8 cellular contexts compared by ENCODE assay signal in the genomic region with DNA sequence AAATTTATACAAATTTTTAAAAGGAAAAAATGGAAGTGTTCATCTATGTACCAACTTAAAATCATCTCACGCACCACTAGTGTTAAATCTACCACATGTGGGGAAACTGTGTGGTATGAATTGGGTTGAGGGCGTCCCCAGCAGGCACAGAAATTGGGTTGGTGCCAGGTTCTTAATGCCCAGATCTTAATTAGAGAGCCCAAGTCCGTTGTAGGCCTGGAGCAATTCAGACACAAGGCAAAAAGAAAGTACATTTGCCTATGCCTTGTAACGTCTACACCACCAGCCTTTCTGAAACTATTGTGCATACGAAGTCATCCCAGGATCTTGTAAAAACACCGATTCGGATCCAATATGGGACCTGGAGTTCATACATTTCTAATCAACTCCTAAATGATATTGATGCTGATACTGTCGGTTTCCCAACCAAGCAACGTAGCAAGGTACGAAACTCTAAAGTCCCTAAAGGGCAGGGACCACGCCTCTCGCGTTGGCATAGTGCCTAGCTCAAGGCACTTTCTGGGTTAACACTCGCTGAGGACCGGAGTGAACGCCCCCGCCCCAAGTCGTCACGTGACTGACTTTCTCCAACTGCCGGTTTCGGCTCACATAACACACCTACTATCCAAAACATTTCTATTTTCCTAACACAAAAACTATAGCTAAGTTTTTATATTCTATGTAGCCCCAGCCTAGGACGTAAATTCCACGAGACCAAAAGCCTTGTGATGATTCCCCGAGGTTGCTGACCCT. TPM values are rescaled to one million over a fixed set of nuclear protein-coding genes. Genes with fewer than 3 reads are reported as not detected.
A peak's percentile ranks its signal among the peaks of the same experiment; 100 is the strongest.
DNase-seq lines count a peak whose midpoint lies in the region; ATAC-seq and TF ChIP-seq lines count a peak whose summit lies in the region.

No MANE protein-coding gene starts in this region.

- POLR2A ChIA-PET in A673 (lab: Charles Lee; ENCODE audit: low non-redundant PET) = no interaction called here

- peaks cover 12% of the 10 kb centered on the region for H3K4me1 ChIP-seq in A673 (ENCODE audit: insufficient read depth, low read length, poor library complexity, severe bottlenecking)
- H3K4me1 ChIP-seq in duodenal mucosa (ENCODE audit: control insufficient read depth in 1 of 2, insufficient read depth in 2 of 2, low read length in 2 of 2) = peaks cover 32 to 47% of the 10 kb centered on the region in 2 donors

- peaks cover 11% of the 10 kb centered on the region for H3K36me3 ChIP-seq in A673 (ENCODE audit: insufficient read depth, low read length, poor library complexity, severe bottlenecking)
- peaks cover under 1 to 13% of the 10 kb centered on the region in 2 donors for H3K36me3 ChIP-seq in duodenal mucosa (ENCODE audit: control insufficient read depth in 1 of 2, insufficient read depth in 2 of 2, low read length in 2 of 2)

- TSS peak; percentile 75 for BruUV-seq in A673 (replicated peaks; lab: Mats Ljungman, UMichigan)

- H3K27ac ChIP-seq in A673 (ENCODE audit: low read depth, low read length, poor library complexity, severe bottlenecking) (peak overlapping the region; percentile 98), duodenal mucosa (ENCODE audit: low read depth, low read length) (peak overlapping the region; percentile 88)

- H3K9me3 ChIP-seq in A673 (ENCODE audit: low read depth, low read length, poor library complexity, severe bottlenecking) (no peaks in the 10 kb centered on the region), duodenal mucosa (ENCODE audit: control insufficient read depth in 1 of 2, low read length in 2 of 2) (no peaks in the 10 kb centered on the region)

- H3K27me3 ChIP-seq in A673 (replicated peaks; ENCODE audit: insufficient read depth, low read depth, low read length, poor library complexity) (no peaks in the 10 kb centered on the region), duodenal mucosa (ENCODE audit: control insufficient read depth in 1 of 2, insufficient read depth in 2 of 2, low read length in 2 of 2) (no peaks in the 10 kb centered on the region)

- peak overlapping the region; percentile 97 to 100 for H3K9ac ChIP-seq in duodenal mucosa (ENCODE audit: low read depth in 1 of 2, low read length in 2 of 2)

- no peak for TF ChIP-seq CTCF in A673 (conservative IDR thresholded peaks at IDR 0.05; ENCODE audit: low read depth, low read length)

- H3K4me3 ChIP-seq in A673 (ENCODE audit: low read depth, low read length, poor library complexity, severe bottlenecking) (peak overlapping the region; percentile 74), duodenal mucosa (ENCODE audit: low read depth in 1 of 2, low read length in 2 of 2) (peak overlapping the region; percentile 93 to 94)

- CTCF ChIA-PET in A673 (lab: Charles Lee) = no interaction called here

- DNase-seq in A673 (ENCODE audit: low spot score) (peak; percentile 87), NCI-H526 (lab: John Stamatoyannopoulos, UW) (peak; percentile 50 to 75), lung microvascular endothelial cell (ENCODE audit: low read depth in 2 of 2) (peak; percentile 77 to 78)
- peak; percentile 77 to 82 for DNase-seq in activated CD4-positive, alpha-beta T cell treated with anti-CD3 and anti-CD28 coated beads, Interleukin-2, amount 50 U/mL, for 48 hours
- DNase-seq in stimulated activated CD8-positive, alpha-beta memory T cell treated with anti-CD3 and anti-CD28 coated beads, Interleukin-12 subunit alpha, Interleukin-12 subunit beta, amount 100 ng/mL, for 24 hours (ENCODE audit: extremely low read depth) = peak; percentile 44

- ATAC-seq in GM18520 (IDR thresholded peaks at IDR 0.05; ENCODE audit: unreplicated experiment) (peak; percentile 22), HG03139 (IDR thresholded peaks at IDR 0.05; ENCODE audit: unreplicated experiment) (peak; percentile 28)

- intact Hi-C loops in A673 (cut with micrococcal nuclease; ENCODE audit: unreplicated experiment) = loop anchor here (2.0 to 5.0 kb wide), 2 partner anchors 120 to 237 kb away; no protein-coding TSS in a partner anchor

RNA-seq across cellular contexts. Expression of a gene that starts 0.9 kb away (rescaled TPM):
- total RNA-seq in A673 (2021) (259 and 311 TPM in 2 replicates), lung microvascular endothelial cell (238 and 239 TPM in 2 replicates)

RNA-seq across cellular contexts. Expression of a gene that starts 48.7 kb away (rescaled TPM):
- total RNA-seq in A673 (2021) (not detected in 2 replicates), lung microvascular endothelial cell (not detected in 2 replicates)

RNA-seq across cellular contexts. Expression of a gene that starts 55.7 kb away (rescaled TPM):
- total RNA-seq in A673 (2021) (13.1 and 14.6 TPM in 2 replicates), lung microvascular endothelial cell (8.3 and 10.9 TPM in 2 replicates)

Comparison
In these comparisons a context has a peak if more than half of its experiments do, and no peak if none do; other contexts are left out.
1. Peak in every context shown above with its lines: DNase-seq, ATAC-seq, H3K4me3 ChIP-seq and H3K27ac ChIP-seq.